8 cellular contexts compared by ENCODE assay signal in the genomic region with DNA sequence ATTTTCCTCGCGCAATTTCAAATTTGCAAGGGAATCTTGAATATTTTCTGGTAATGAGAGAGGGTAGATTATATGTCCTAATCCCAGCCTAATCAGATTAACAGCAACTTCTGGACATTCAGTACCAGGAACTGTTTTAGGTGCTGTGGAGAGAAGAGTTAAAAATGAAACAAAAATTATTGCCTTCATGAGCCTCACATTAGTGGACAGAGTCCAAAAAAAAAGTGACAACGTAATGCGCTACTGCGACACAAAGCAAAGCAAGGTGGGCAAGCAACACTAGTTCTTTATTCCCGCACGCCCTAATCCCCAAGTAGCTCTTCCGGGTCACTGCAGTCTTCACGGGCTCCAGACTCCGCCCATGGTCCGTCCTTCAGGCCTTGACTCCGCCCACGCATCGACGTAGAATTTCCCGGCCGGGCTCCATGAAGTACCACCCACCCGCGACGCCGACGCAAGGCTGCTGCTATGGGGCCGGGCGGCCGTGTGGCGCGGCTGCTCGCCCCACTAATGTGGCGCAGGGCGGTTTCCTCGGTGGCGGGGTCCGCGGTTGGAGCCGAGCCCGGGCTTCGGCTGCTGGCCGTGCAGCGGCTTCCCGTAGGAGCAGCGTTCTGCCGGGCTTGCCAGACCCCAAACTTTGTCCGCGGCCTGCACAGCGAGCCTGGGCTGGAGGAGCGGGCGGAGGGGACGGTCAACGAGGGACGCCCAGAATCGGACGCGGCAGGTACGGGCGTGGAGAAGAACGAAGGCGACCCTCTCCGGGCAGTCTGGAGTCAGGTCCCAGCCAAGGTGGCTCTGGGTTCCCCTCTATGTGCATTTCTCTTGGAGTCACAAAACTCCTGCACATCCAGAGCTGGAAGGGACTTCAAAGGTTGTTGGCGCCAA. TPM values are rescaled to one million over a fixed set of nuclear protein-coding genes. Genes with fewer than 3 reads are reported as not detected.
DNase-seq lines count a peak whose midpoint lies in the region; ATAC-seq, FAIRE-seq and TF ChIP-seq lines count a peak whose summit lies in the region.

A gene (plus strand): TSS at position 455 of the 885 bp plus-strand sequence. CDS start 14 bp downstream, at position 469.

- intact Hi-C loops in Right ventricle myocardium superior (cut with DNase I): no loop called here
- intact Hi-C loops in pancreas (cut with DNase I): no loop called here
- intact Hi-C loops in tibial artery (cut with DNase I; ENCODE audit: low total_unique reads): loop anchor here (5.0 kb wide), 1 partner anchor 472 kb away; no protein-coding TSS in a partner anchor

- WGBS in pancreas, 2 donors: 2% methylated on average over 55 to 59 of the region's 59 CpGs

- TF ChIP-seq CTCF in GM12865 (IDR thresholded peaks at IDR 0.05; ENCODE audit: insufficient read depth, low read depth, low read length, missing control alignments) (no peak), pancreas (IDR thresholded peaks at IDR 0.05) (no peak), tibial artery (IDR thresholded peaks at IDR 0.05) (no peak)

- ATAC-seq in HG02763 (IDR thresholded peaks at IDR 0.05; ENCODE audit: unreplicated experiment) (peak; percentile 98), Right ventricle myocardium superior (ENCODE audit: poor library complexity) (peak; percentile 100), pancreas (peak; percentile 99 to 100 (median 99))
- peak; percentile 99 for ATAC-seq in activated naive CD8-positive, alpha-beta T cell treated with anti-CD3 and anti-CD28 coated beads, Interleukin-2, amount 50 U/mL, for 24 hours

- H3K27ac Mint-ChIP-seq in activated naive CD8-positive, alpha-beta T cell treated with anti-CD3 and anti-CD28 coated beads, Interleukin-2, amount 50 U/mL, for 24 hours: peak within 1 kb of the TSS; percentile 97

- peaks cover 4% of the 10 kb centered on the region for H3K9me3 Mint-ChIP-seq in activated naive CD8-positive, alpha-beta T cell treated with anti-CD3 and anti-CD28 coated beads, Interleukin-2, amount 50 U/mL, for 24 hours

- H3K4me3 ChIP-seq in GM12865 (ENCODE audit: low read depth, low read length) (peak within 1 kb of the TSS; percentile 92), pancreas (peak within 1 kb of the TSS; percentile 84 to 95 (median 92)), tibial artery (peak within 1 kb of the TSS; percentile 80 to 91)

- peaks cover 0 to 9% (median 0%) of the 10 kb centered on the region in 3 donors for H3K36me3 ChIP-seq in pancreas
- H3K36me3 ChIP-seq in tibial artery: peaks cover 0 to 16% (median 12%) of the 10 kb centered on the region in 3 donors

- peak; percentile 99 for DNase-seq in GM12865 (ENCODE audit: low read depth)
- peak; percentile 94 for DNase-seq in NCI-H1417 treated with DMSO at 0.1 percent for 48 hours (lab: John Stamatoyannopoulos, UW)
- peak; percentile 99 for DNase-seq in SW480 (ENCODE audit: low spot score)
- peak; percentile 98 for DNase-seq in activated naive CD8-positive, alpha-beta T cell treated with anti-CD3 and anti-CD28 coated beads, Interleukin-2, amount 50 U/mL, for 24 hours
- DNase-seq in Right ventricle myocardium superior: peak; percentile 99
- DNase-seq in pancreas: peak; percentile 95 to 97 (median 96)
- DNase-seq in tibial artery: peak; percentile 97 to 98

- H3K4me3 Mint-ChIP-seq in activated naive CD8-positive, alpha-beta T cell treated with anti-CD3 and anti-CD28 coated beads, Interleukin-2, amount 50 U/mL, for 24 hours: peak within 1 kb of the TSS; percentile 90

- H3K4me1 ChIP-seq in pancreas: peaks cover 0 to 22% (median 8%) of the 10 kb centered on the region in 3 donors
- H3K4me1 ChIP-seq in tibial artery: peaks cover 0 to 57% (median 35%) of the 10 kb centered on the region in 4 donors

- FAIRE-seq in pancreas (lab: Jason Lieb, UNC): no peak

- H3K9me3 ChIP-seq in pancreas (no peaks in the 10 kb centered on the region), tibial artery (no peaks in the 10 kb centered on the region)

- H3K4me1 Mint-ChIP-seq in activated naive CD8-positive, alpha-beta T cell treated with anti-CD3 and anti-CD28 coated beads, Interleukin-2, amount 50 U/mL, for 24 hours: peaks cover 40% of the 10 kb centered on the region

- peaks cover 27% of the 10 kb centered on the region for H3K36me3 Mint-ChIP-seq in activated naive CD8-positive, alpha-beta T cell treated with anti-CD3 and anti-CD28 coated beads, Interleukin-2, amount 50 U/mL, for 24 hours (ENCODE audit: low read depth)

- peaks cover 3% of the 10 kb centered on the region for H3K27me3 Mint-ChIP-seq in activated naive CD8-positive, alpha-beta T cell treated with anti-CD3 and anti-CD28 coated beads, Interleukin-2, amount 50 U/mL, for 24 hours

- H3K27me3 ChIP-seq in pancreas: no peaks in the 10 kb centered on the region
- H3K27me3 ChIP-seq in tibial artery: no peaks in the 10 kb centered on the region

- H3K27ac ChIP-seq in pancreas (peak within 1 kb of the TSS; percentile 65 to 75 (median 71)), tibial artery (peak within 1 kb of the TSS; percentile 80 to 81)

RNA-seq across cellular contexts. Expression of the gene that starts here (rescaled TPM):
- total RNA-seq in Right ventricle myocardium superior (112 TPM), pancreas (10 to 100 TPM; 15.3 to 22.1 (median 21.2) TPM)
- polyA plus RNA-seq in pancreas: 10 to 100 TPM; 10.7 to 29.4 TPM

Comparison
In these comparisons a context has a peak if more than half of its experiments do, and no peak if none do; other contexts are left out.
1. Peak in every context shown above with its lines: DNase-seq, ATAC-seq, H3K4me3 ChIP-seq and H3K27ac ChIP-seq.